ENCODE assay signal across 1 cellular context in the genomic region with DNA sequence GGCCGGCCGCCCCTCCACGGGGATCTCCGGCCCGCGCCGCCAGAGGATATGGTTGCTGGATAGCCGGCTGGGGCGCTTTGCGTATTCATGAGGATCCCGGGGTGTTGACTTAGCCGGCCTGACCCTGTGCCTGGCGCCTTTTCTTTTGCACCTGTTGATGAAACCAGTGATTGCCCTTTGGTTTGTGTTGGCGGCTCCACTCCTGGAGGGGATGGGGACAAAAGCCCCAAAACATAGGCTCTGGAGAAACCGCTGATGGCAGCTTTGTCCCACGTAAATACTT.
TF ChIP-seq lines count a peak whose summit lies in the region.

No MANE protein-coding gene starts in this region.

TF ChIP-seq in H1, 55 proteins besides CTCF, POLR2A, EP300 and RAD21 (continued from another document):
- TF ChIP-seq BACH1 (IDR thresholded peaks at IDR 0.05; ENCODE audit: low read length) (0 out of 2 replicates have a peak, but pooled peaks have one; percentile 22), TAF7 (optimal IDR thresholded peaks at IDR 0.05; ENCODE audit: borderline replicate concordance, low read depth, low read length) (no peak), ASH2L (IDR thresholded peaks at IDR 0.05; ENCODE audit: low read length) (peak; percentile 13), KDM4A (IDR thresholded peaks at IDR 0.05; ENCODE audit: low read depth, low read length, severe bottlenecking) (no peak), NANOG (IDR thresholded peaks at IDR 0.05; ENCODE audit: insufficient read depth, low read depth, low read length, poor library complexity, severe bottlenecking) (peak; percentile 50), NRF1 (IDR thresholded peaks at IDR 0.05; ENCODE audit: low read depth, low read length) (no peak), SRF (IDR thresholded peaks at IDR 0.05; ENCODE audit: low read depth, low read length) (no peak), TCF12 (IDR thresholded peaks at IDR 0.05; ENCODE audit: low read depth, low read length) (0 out of 2 replicates have a peak, but pooled peaks have one; percentile 6), RBBP5 (IDR thresholded peaks at IDR 0.05; ENCODE audit: borderline replicate concordance, low read depth, low read length) (peak; percentile 34; the same call in 1 of the 2 replicates)
- TF ChIP-seq, protein P1, sequence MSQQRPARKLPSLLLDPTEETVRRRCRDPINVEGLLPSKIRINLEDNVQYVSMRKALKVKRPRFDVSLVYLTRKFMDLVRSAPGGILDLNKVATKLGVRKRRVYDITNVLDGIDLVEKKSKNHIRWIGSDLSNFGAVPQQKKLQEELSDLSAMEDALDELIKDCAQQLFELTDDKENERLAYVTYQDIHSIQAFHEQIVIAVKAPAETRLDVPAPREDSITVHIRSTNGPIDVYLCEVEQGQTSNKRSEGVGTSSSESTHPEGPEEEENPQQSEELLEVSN (IDR thresholded peaks at IDR 0.05), result 0 out of 2 replicates have a peak, but pooled peaks have one; percentile 47
